ENCODE assay signal across 11 cellular contexts in the genomic region with DNA sequence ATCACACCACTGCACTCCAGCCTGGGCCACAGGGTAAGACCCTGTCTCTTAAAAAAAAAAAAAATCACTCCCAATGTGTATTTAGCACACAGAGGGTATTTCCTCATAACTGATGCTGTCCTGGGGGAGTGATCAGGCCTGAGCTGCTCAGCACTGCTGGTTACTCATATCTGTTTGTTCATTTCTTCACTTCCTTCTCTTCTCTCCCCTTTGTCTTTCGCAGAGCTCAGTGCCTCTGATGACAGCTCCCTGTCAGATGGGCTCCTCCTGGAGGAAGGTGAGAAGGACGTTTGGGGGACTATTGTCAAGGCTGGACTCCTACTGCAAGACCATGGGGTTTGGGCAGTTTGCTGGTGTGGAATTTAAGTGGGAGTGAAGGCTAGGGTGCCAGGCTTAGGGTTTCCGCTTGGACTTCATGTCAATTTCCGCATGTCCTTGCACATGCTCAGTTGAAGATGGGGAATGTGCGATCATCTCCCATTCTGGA. TPM values are rescaled to one million over a fixed set of nuclear protein-coding genes. Genes with fewer than 3 reads are reported as not detected.
DNase-seq lines count a peak whose midpoint lies in the region; ATAC-seq and TF ChIP-seq lines count a peak whose summit lies in the region.
"Had no signal": no experiment of that assay in that cellular context is flagged by ENCODE, and none has a peak within 500 bp of the region (broad histone marks: within the 10 kb centered on the region; RNA-seq: fewer than 3 reads in every experiment).

No MANE protein-coding gene starts in this region.

- no peaks in the 10 kb centered on the region for H3K9me3 Mint-ChIP-seq in Caco-2 (ENCODE audit: unreplicated experiment)

- H3K4me1 Mint-ChIP-seq in Caco-2 (ENCODE audit: low read depth, unreplicated experiment): peaks cover 11% of the 10 kb centered on the region

- H3K4me1 ChIP-seq in Caco-2: peaks cover 3% of the 10 kb centered on the region; the same call in 1 of the 2 replicates
- H3K4me1 ChIP-seq in duodenal mucosa (ENCODE audit: control insufficient read depth in 1 of 2, insufficient read depth in 2 of 2, low read length in 2 of 2): peaks cover 69 to 82% of the 10 kb centered on the region in 2 donors

- H3K27me3 ChIP-seq in Caco-2 (replicated peaks; ENCODE audit: control insufficient read depth, insufficient read depth, low read length): no peaks in the 10 kb centered on the region
- no peaks in the 10 kb centered on the region for H3K27me3 ChIP-seq in duodenal mucosa (ENCODE audit: control insufficient read depth in 1 of 2, insufficient read depth in 2 of 2, low read length in 2 of 2)
- H3K27me3 ChIP-seq: MG63 had no signal

- POLR2A ChIA-PET in Caco-2 (lab: Charles Lee): interaction anchor here (0.8 to 2.0 kb wide), 3 partner anchors 11 to 16 kb away, joined by 5 to 17 read pairs (median 8); no protein-coding TSS in a partner anchor

- no peak for TF ChIP-seq CTCF in Caco-2 (IDR thresholded peaks at IDR 0.05; ENCODE audit: insufficient read depth in 1 of 2, low read depth in 1 of 2, low read length in 1 of 2, severe bottlenecking in 1 of 2, unreplicated experiment in 1 of 2)

- H3K4me3 Mint-ChIP-seq in Caco-2 (ENCODE audit: unreplicated experiment): no peak overlapping the region

- peaks cover 13% of the 10 kb centered on the region for H3K36me3 ChIP-seq in Caco-2 (ENCODE audit: control insufficient read depth, insufficient read depth, low read length)
- peaks cover 13 to 36% of the 10 kb centered on the region in 2 donors for H3K36me3 ChIP-seq in duodenal mucosa (ENCODE audit: control insufficient read depth in 1 of 2, insufficient read depth in 2 of 2, low read length in 2 of 2)
- H3K36me3 ChIP-seq: MG63 had no signal

- BruUV-seq in Caco-2 (replicated peaks; lab: Mats Ljungman, UMichigan): no TSS peak

- peak overlapping the region; percentile 60 for H3K27ac Mint-ChIP-seq in Caco-2 (ENCODE audit: unreplicated experiment)

- peak; percentile 45 for ATAC-seq in GM19467 (IDR thresholded peaks at IDR 0.05; ENCODE audit: unreplicated experiment)
- peak; percentile 56 for ATAC-seq in HG03378 (IDR thresholded peaks at IDR 0.05; ENCODE audit: unreplicated experiment)

- H3K9me3 ChIP-seq in Caco-2: no peaks in the 10 kb centered on the region
- H3K9me3 ChIP-seq in duodenal mucosa (ENCODE audit: control insufficient read depth in 1 of 2, low read length in 2 of 2): no peaks in the 10 kb centered on the region
- H3K9me3 ChIP-seq: MG63 had no signal

- H3K4me3 ChIP-seq in Caco-2 (ENCODE audit: low read depth, low read length) (no peak overlapping the region), duodenal mucosa (ENCODE audit: low read depth in 1 of 2, low read length in 2 of 2) (no peak overlapping the region)
- H3K4me3 ChIP-seq: MG63 had no signal

- CTCF ChIA-PET in Caco-2 (lab: Charles Lee): interaction anchor here (0.5 to 0.9 kb wide), 3 partner anchors 11 to 283 kb away, joined by 3 to 5 read pairs (median 4); no protein-coding TSS in a partner anchor

- intact Hi-C loops in Caco-2 (cut with micrococcal nuclease; ENCODE audit: unreplicated experiment) (loop anchor here (1.0 kb wide), 1 partner anchor 10 kb away; no protein-coding TSS in a partner anchor), cardiac septum (cut with DNase I) (no loop called here), head of caudate nucleus (cut with DNase I) (no loop called here)

- no peaks in the 10 kb centered on the region for H3K27me3 Mint-ChIP-seq in Caco-2 (ENCODE audit: insufficient read depth, unreplicated experiment)

- H3K27ac ChIP-seq in duodenal mucosa (ENCODE audit: low read depth, low read length) (peak overlapping the region; percentile 77), substantia nigra (ENCODE audit: low read depth, low read length, poor library complexity, severe bottlenecking) (no peak overlapping the region)

- peaks cover 97% of the 10 kb centered on the region for H3K36me3 Mint-ChIP-seq in Caco-2 (ENCODE audit: insufficient read depth, unreplicated experiment)

- peak in 1 of 2 experiments; percentile 38 for DNase-seq in Caco-2
- no peak for DNase-seq in NAMALWA (ENCODE audit: low spot score)
- no peak for DNase-seq in cardiac septum (ENCODE audit: low spot score)
- DNase-seq in substantia nigra (lab: John Stamatoyannopoulos, UW): no peak
- no peak for DNase-seq in head of caudate nucleus
- DNase-seq: activated CD4-positive, alpha-beta T cell treated with anti-CD3 and anti-CD28 coated beads, Interleukin-2, amount 50 U/mL, for 48 hours; MG63 had no signal

- peak overlapping the region; percentile 33 to 47 for H3K9ac ChIP-seq in duodenal mucosa (ENCODE audit: low read depth in 1 of 2, low read length in 2 of 2)

RNA-seq across cellular contexts. Expression of gene INAVA, which starts 13.0 kb away (rescaled TPM):
- total RNA-seq in Caco-2 (2022) (112 and 123 TPM in 2 replicates), cardiac septum (0.27 TPM)

RNA-seq across cellular contexts. Expression of gene GPR25, which starts 34.9 kb away (rescaled TPM):
- total RNA-seq in Caco-2 (2022): not detected in 2 replicates
- not detected for total RNA-seq in cardiac septum
- total RNA-seq: epithelial cell of proximal tubule had no signal

Comparison
In these comparisons a context has a peak if more than half of its experiments do, and no peak if none do; other contexts are left out.
1. RNA of gene INAVA, which starts 13.0 kb away (total RNA-seq): 112 to 123 TPM in Caco-2; 0.27 TPM in cardiac septum (single experiment); every median in the first group is over 10 times any median in the second.